In the genomic region with DNA sequence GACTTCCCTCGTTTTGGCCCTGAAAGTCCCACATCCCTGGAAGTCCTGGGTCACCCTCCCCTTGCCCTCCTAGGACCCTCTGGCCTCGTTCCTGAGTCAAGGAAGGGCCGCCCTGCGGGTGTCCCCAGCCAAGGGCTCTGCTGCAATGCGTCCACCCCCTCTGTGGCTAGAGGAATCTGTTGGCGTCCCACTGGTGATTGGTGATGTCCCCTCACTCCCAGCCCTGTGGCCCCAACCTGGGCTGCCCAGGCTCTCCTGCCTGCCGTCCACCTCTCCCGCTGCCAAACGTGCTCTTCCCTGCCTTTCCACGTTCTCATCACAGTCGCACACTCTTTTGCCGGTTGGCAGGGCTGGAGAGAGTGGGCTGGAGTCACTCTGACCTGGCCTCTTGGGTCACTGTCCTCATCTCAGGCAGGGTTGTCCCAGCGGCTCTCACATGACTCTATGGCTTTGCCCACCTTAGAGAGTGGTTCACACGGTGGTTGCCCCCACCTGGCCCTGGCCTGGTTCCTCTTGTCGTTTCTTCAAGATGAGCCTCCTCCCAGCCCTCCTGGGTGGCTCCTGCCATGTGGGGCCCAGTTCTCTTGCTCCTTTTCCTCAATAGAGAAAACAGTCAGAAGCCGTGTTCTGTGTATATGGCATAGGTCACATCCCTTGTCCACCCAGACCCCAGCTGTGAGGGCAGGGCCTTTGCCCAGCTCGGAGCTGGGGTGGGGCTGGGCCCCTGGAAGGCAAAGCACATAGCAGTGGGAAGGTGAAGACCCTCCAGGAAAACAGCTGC, we compare ENCODE assay signal across 11 cellular contexts.
DNase-seq lines count a peak whose midpoint lies in the region; ATAC-seq and TF ChIP-seq lines count a peak whose summit lies in the region.
"Had no signal": no experiment of that assay in that cellular context is flagged by ENCODE, and none has a peak within 500 bp of the region (broad histone marks: within the 10 kb centered on the region; RNA-seq: fewer than 3 reads in every experiment).

No MANE protein-coding gene starts in this region.

- H4K20me1 ChIP-seq in Karpas-422 (ENCODE audit: insufficient read depth, low read depth, low read length) = no peaks in the 10 kb centered on the region

- no peaks in the 10 kb centered on the region for H3K9me3 ChIP-seq in Karpas-422 (ENCODE audit: low read length)
- no peaks in the 10 kb centered on the region for H3K9me3 ChIP-seq in endodermal cell (ENCODE audit: control insufficient read depth, low read length)
- no peaks in the 10 kb centered on the region for H3K9me3 ChIP-seq in tibial artery
- H3K9me3 ChIP-seq in thyroid gland = no peaks in the 10 kb centered on the region

- peak overlapping the region; percentile 70 for H3K4me3 Mint-ChIP-seq in activated naive CD8-positive, alpha-beta T cell
- H3K4me3 Mint-ChIP-seq in activated naive CD8-positive, alpha-beta T cell treated with anti-CD3 and anti-CD28 coated beads, Interleukin-2, amount 50 U/mL, for 24 hours = no peak overlapping the region
- no peak overlapping the region for H3K4me3 Mint-ChIP-seq in endodermal cell

- peak overlapping the region; percentile 58 for H3K27ac Mint-ChIP-seq in activated naive CD8-positive, alpha-beta T cell
- no peak overlapping the region for H3K27ac Mint-ChIP-seq in activated naive CD8-positive, alpha-beta T cell treated with anti-CD3 and anti-CD28 coated beads, Interleukin-2, amount 50 U/mL, for 24 hours
- H3K27ac Mint-ChIP-seq in endodermal cell = no peak overlapping the region

- no peaks in the 10 kb centered on the region for H3K36me3 Mint-ChIP-seq in activated naive CD8-positive, alpha-beta T cell
- H3K36me3 Mint-ChIP-seq in activated naive CD8-positive, alpha-beta T cell treated with anti-CD3 and anti-CD28 coated beads, Interleukin-2, amount 50 U/mL, for 24 hours (ENCODE audit: low read depth) = no peaks in the 10 kb centered on the region
- H3K36me3 Mint-ChIP-seq in endodermal cell (ENCODE audit: low read depth) = no peaks in the 10 kb centered on the region

- TF ChIP-seq POLR2A in thyroid gland (IDR thresholded peaks at IDR 0.05) = no peak

- H3K27me3 Mint-ChIP-seq in activated naive CD8-positive, alpha-beta T cell = peaks cover 2% of the 10 kb centered on the region
- peaks cover 3% of the 10 kb centered on the region for H3K27me3 Mint-ChIP-seq in activated naive CD8-positive, alpha-beta T cell treated with anti-CD3 and anti-CD28 coated beads, Interleukin-2, amount 50 U/mL, for 24 hours
- H3K27me3 Mint-ChIP-seq in endodermal cell (ENCODE audit: insufficient read depth) = peaks cover 15% of the 10 kb centered on the region

- H3K4me1 ChIP-seq in Karpas-422 (ENCODE audit: low read length) (peaks cover 90% of the 10 kb centered on the region), endodermal cell (ENCODE audit: control insufficient read depth, insufficient read depth, low read length) (no peaks in the 10 kb centered on the region), tibial artery (peaks cover 0 to 79% (median 56%) of the 10 kb centered on the region in 4 donors), thyroid gland (peaks cover 0 to 14% of the 10 kb centered on the region in 2 donors)

- 93 to 94% methylated on average over 11 to 17 of the region's 17 CpGs for WGBS in endodermal cell (ENCODE audit: insufficient coverage in 1 of 2, insufficient read length in 1 of 2), 2 experiments
- WGBS in thyroid gland, 2 donors = 91 to 93% methylated on average over 17 of the region's 17 CpGs

- no peaks in the 10 kb centered on the region for H3K9me2 ChIP-seq in Karpas-422 (replicated peaks; ENCODE audit: insufficient read depth, low read length)

- H3K27ac ChIP-seq in Karpas-422 (ENCODE audit: low read length) (peak overlapping the region; percentile 100), endodermal cell (ENCODE audit: low read depth, low read length) (no peak overlapping the region), tibial artery (peak overlapping the region; percentile 73 to 74), thyroid gland (no peak overlapping the region)
- H3K27ac ChIP-seq: RWPE1 had no signal

- H3K36me3 ChIP-seq in Karpas-422 (ENCODE audit: insufficient read depth, low read length) = peaks cover 4% of the 10 kb centered on the region; the same call in 1 of the 2 replicates
- H3K36me3 ChIP-seq in endodermal cell (ENCODE audit: control insufficient read depth, insufficient read depth, low read length) = no peaks in the 10 kb centered on the region
- H3K36me3 ChIP-seq in tibial artery = no peaks in the 10 kb centered on the region
- no peaks in the 10 kb centered on the region for H3K36me3 ChIP-seq in thyroid gland

- H3K79me2 ChIP-seq in Karpas-422 (ENCODE audit: low read length) = peaks cover 6% of the 10 kb centered on the region

- H3K4me3 ChIP-seq in Karpas-422 (ENCODE audit: low read length) = peak overlapping the region; percentile 74; the same call in 1 of the 2 replicates
- H3K4me3 ChIP-seq in endodermal cell (ENCODE audit: low read length) = no peak overlapping the region
- no peak overlapping the region for H3K4me3 ChIP-seq in tibial artery
- no peak overlapping the region for H3K4me3 ChIP-seq in thyroid gland (replicated peaks in 1 of 3)
- H3K4me3 ChIP-seq: smooth muscle cell had no signal

- DNase-seq in activated naive CD8-positive, alpha-beta T cell treated with anti-CD3 and anti-CD28 coated beads, Interleukin-2, amount 50 U/mL, for 24 hours = no peak
- peak; percentile 88 for DNase-seq in Karpas-422
- peak; percentile 37 for DNase-seq in endodermal cell
- DNase-seq in tibial artery = peak in 1 of 2 donors; percentile 63
- no peak for DNase-seq in NCI-H2107 (lab: John Stamatoyannopoulos, UW)
- DNase-seq in pons (ENCODE audit: low spot score) = no peak
- no peak for DNase-seq in thyroid gland
- DNase-seq: activated gamma-delta T cell treated with Interleukin-2 at 50 U/mL for 16 hours had no signal

- H3K4me2 ChIP-seq in Karpas-422 (ENCODE audit: low read depth, low read length, poor library complexity, severe bottlenecking) = peak overlapping the region; percentile 98
- H3K4me2 ChIP-seq: smooth muscle cell had no signal

- H3K9me3 Mint-ChIP-seq in activated naive CD8-positive, alpha-beta T cell (ENCODE audit: low read depth) = no peaks in the 10 kb centered on the region
- H3K9me3 Mint-ChIP-seq in activated naive CD8-positive, alpha-beta T cell treated with anti-CD3 and anti-CD28 coated beads, Interleukin-2, amount 50 U/mL, for 24 hours = no peaks in the 10 kb centered on the region
- no peaks in the 10 kb centered on the region for H3K9me3 Mint-ChIP-seq in endodermal cell

- intact Hi-C loops in tibial artery (cut with DNase I; ENCODE audit: low total_unique reads) = no loop called here
- intact Hi-C loops in thyroid gland (cut with DNase I) = loop anchor here (5.0 kb wide), 1 partner anchor 50 kb away; no protein-coding TSS in a partner anchor

- H3K4me1 Mint-ChIP-seq in activated naive CD8-positive, alpha-beta T cell (ENCODE audit: low read depth) = peaks cover 26% of the 10 kb centered on the region
- H3K4me1 Mint-ChIP-seq in activated naive CD8-positive, alpha-beta T cell treated with anti-CD3 and anti-CD28 coated beads, Interleukin-2, amount 50 U/mL, for 24 hours = peaks cover 34% of the 10 kb centered on the region
- no peaks in the 10 kb centered on the region for H3K4me1 Mint-ChIP-seq in endodermal cell

- ATAC-seq in activated naive CD8-positive, alpha-beta T cell treated with anti-CD3 and anti-CD28 coated beads, Interleukin-2, amount 50 U/mL, for 24 hours = no peak

- no peak overlapping the region for H2AFZ ChIP-seq in Karpas-422 (ENCODE audit: low read length)

- H3K9ac ChIP-seq in Karpas-422 (ENCODE audit: low read length) = peak overlapping the region; percentile 90
- H3K9ac ChIP-seq in endodermal cell (ENCODE audit: extremely low read depth, low read length, poor library complexity, severe bottlenecking) = no peak overlapping the region

- H3K27me3 ChIP-seq in Karpas-422 (ENCODE audit: low read length) (no peaks in the 10 kb centered on the region), endodermal cell (ENCODE audit: control insufficient read depth, insufficient read depth, low read length, poor library complexity, severe bottlenecking) (no peaks in the 10 kb centered on the region), tibial artery (no peaks in the 10 kb centered on the region), thyroid gland (no peaks in the 10 kb centered on the region)

- TF ChIP-seq CTCF in endodermal cell (conservative IDR thresholded peaks at IDR 0.05) = no peak
- TF ChIP-seq CTCF in tibial artery (IDR thresholded peaks at IDR 0.05) = no peak
- no peak for TF ChIP-seq CTCF in thyroid gland (IDR thresholded peaks at IDR 0.05)

Comparison
In these comparisons a context has a peak if more than half of its experiments do, and no peak if none do; other contexts are left out.
1. DNase-seq: peak in Karpas-422 (single experiment) and endodermal cell (single experiment); none in activated naive CD8-positive, alpha-beta T cell treated with anti-CD3 and anti-CD28 coated beads, Interleukin-2, amount 50 U/mL, for 24 hours (single experiment), NCI-H2107 (single experiment), pons (single experiment) and thyroid gland (0 of 2).
2. H3K27ac ChIP-seq: peak in Karpas-422 (single experiment) and tibial artery (2 of 2); none in endodermal cell (single experiment) and thyroid gland (0 of 3).